Comparison of ENCODE assay signal across 9 cellular contexts in the genomic region with DNA sequence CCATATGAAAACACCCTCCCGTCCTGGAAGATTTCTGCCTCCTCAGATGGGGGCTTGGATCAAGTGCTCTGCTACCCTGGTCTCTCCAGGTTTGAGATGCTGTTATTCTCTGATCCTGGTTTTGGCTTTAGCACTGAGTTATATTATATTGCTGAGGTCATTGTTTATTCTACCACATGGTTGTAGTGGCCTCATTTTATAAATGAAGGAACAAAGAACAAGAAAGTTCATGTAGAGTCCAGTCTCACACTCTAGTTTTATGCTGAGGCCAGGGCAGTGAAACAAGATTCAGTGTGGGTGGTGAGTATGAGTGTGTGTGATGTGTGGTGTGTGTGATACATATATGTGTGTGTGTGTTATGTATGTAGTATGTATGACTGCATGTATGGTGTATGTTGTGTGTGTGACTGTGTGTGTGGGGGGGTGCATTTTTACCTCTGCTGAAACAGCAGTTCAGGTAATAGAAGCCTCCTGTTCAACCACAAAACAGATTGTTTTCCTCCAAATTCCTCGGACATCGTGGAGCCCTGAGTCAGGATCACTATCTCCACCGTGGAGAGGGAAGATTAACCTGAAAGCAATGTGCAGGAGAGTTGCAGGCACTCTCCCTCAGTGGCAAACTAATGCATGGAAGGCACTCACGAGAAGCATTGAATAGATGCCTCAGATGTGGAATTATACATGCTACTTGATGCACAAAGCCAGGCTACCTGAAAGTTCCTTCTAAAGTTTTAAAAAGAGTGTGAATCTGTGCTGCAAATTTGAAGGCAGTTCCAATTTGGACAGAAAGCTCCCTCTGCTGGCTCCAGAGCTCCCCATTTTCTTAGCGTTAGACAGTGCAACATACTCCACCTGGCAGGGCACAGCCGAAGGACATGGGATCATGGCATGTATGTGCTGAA.
DNase-seq lines count a peak whose midpoint lies in the region; ATAC-seq and TF ChIP-seq lines count a peak whose summit lies in the region.
"Had no signal": no experiment of that assay in that cellular context is flagged by ENCODE, and none has a peak within 500 bp of the region (broad histone marks: within the 10 kb centered on the region; RNA-seq: fewer than 3 reads in every experiment).

No MANE protein-coding gene starts in this region.

- H3K9me3 Mint-ChIP-seq in nephron progenitor cell = no peaks in the 10 kb centered on the region

- in situ Hi-C loops in G401 (cut with HindIII; ENCODE audit: low sequenced_read_pairs) = no loop called here

- TF ChIP-seq EP300 in esophagus muscularis mucosa (IDR thresholded peaks at IDR 0.05) = no peak

- no peak overlapping the region for H3K27ac Mint-ChIP-seq in nephron progenitor cell

- no peak overlapping the region for H3K4me2 ChIP-seq in OCI-LY3 (ENCODE audit: low read length)
- H3K4me2 ChIP-seq: KMS-11 had no signal

- H3K4me1 ChIP-seq in OCI-LY3 (ENCODE audit: low read length) (no peaks in the 10 kb centered on the region), esophagus muscularis mucosa (peaks cover 5 to 31% (median 28%) of the 10 kb centered on the region in 4 donors)

- H3K4me1 Mint-ChIP-seq in nephron progenitor cell = peaks cover 23% of the 10 kb centered on the region

- no peaks in the 10 kb centered on the region for H4K20me1 ChIP-seq in OCI-LY3 (ENCODE audit: insufficient read depth, low read length)

- H3K27me3 Mint-ChIP-seq in nephron progenitor cell (ENCODE audit: low read depth, poor library complexity) = peaks cover 6% of the 10 kb centered on the region

- no peak overlapping the region for H2AFZ ChIP-seq in OCI-LY3 (ENCODE audit: low read depth, low read length)

- H3K9me3 ChIP-seq in OCI-LY3 (ENCODE audit: insufficient read depth, low read length) = no peaks in the 10 kb centered on the region
- no peaks in the 10 kb centered on the region for H3K9me3 ChIP-seq in esophagus muscularis mucosa

- H3K9ac ChIP-seq in OCI-LY3 (ENCODE audit: low read length) = no peak overlapping the region
- H3K9ac ChIP-seq: KMS-11 had no signal

- H3K4me3 ChIP-seq in OCI-LY3 (ENCODE audit: low read length) (no peak overlapping the region), esophagus muscularis mucosa (peak overlapping the region in 3 of 4 donors; percentile 0 to 22 (median 4))

- DNase-seq in G401 (ENCODE audit: low spot score) (peak; percentile 37), esophagus muscularis mucosa (ENCODE audit: extremely low spot score) (no peak), nephron progenitor cell (peak; percentile 37), NCI-H1436 treated with DMSO at 0.1 percent for 48 hours (lab: John Stamatoyannopoulos, UW) (no peak), epidermal melanocyte (ENCODE audit: insufficient read length, low spot score) (no peak)
- DNase-seq in activated CD4-positive, alpha-beta T cell treated with anti-CD3 and anti-CD28 coated beads, Interleukin-2, amount 50 U/mL, for 4 hours = no peak

- TF ChIP-seq CTCF in OCI-LY3 (IDR thresholded peaks at IDR 0.05; ENCODE audit: low read depth, low read length) (peak; percentile 48), esophagus muscularis mucosa (IDR thresholded peaks at IDR 0.05) (peak; percentile 72 to 79 (median 75)), nephron progenitor cell (IDR thresholded peaks at IDR 0.05) (peak; percentile 55)

- TF ChIP-seq POLR2A in esophagus muscularis mucosa (IDR thresholded peaks at IDR 0.05; ENCODE audit: low read depth) = no peak

- intact Hi-C loops in esophagus muscularis mucosa (cut with DNase I) = loop anchor here (5.0 kb wide), 1 partner anchor 854 kb away; no protein-coding TSS in a partner anchor

- no peaks in the 10 kb centered on the region for H3K36me3 Mint-ChIP-seq in nephron progenitor cell (ENCODE audit: low read depth)

- no peak for ATAC-seq in HG03442 (IDR thresholded peaks at IDR 0.05; ENCODE audit: unreplicated experiment)

- H3K36me3 ChIP-seq in OCI-LY3 (replicated peaks; ENCODE audit: low read depth, low read length) (no peaks in the 10 kb centered on the region), esophagus muscularis mucosa (no peaks in the 10 kb centered on the region)

- no peak overlapping the region for H3K27ac ChIP-seq in OCI-LY3 (ENCODE audit: low read length)
- peak overlapping the region in 2 of 4 donors; percentile 25 to 54 for H3K27ac ChIP-seq in esophagus muscularis mucosa (replicated peaks in 1 of 4)
- H3K27ac ChIP-seq: KMS-11 had no signal

- no peak overlapping the region for H3K4me3 Mint-ChIP-seq in nephron progenitor cell

- WGBS in esophagus muscularis mucosa = 17% methylated on average over 7 of the region's 7 CpGs

- H3K27me3 ChIP-seq in OCI-LY3 (ENCODE audit: low read depth, low read length) (peaks cover 47% of the 10 kb centered on the region), esophagus muscularis mucosa (no peaks in the 10 kb centered on the region)

- no peaks in the 10 kb centered on the region for H3K79me2 ChIP-seq in OCI-LY3 (ENCODE audit: low read length)

Comparison
In these comparisons a context has a peak if more than half of its experiments do, and no peak if none do; other contexts are left out.
1. DNase-seq: peak in G401 (single experiment) and nephron progenitor cell (single experiment); none in esophagus muscularis mucosa (single experiment), NCI-H1436 treated with DMSO at 0.1 percent for 48 hours (single experiment), activated CD4-positive, alpha-beta T cell treated with anti-CD3 and anti-CD28 coated beads, Interleukin-2, amount 50 U/mL, for 4 hours (0 of 2) and epidermal melanocyte (single experiment).
2. Peak in every context shown above with its lines, with median percentiles within 50 percentile points of each other: CTCF ChIP-seq.